In the genomic region with DNA sequence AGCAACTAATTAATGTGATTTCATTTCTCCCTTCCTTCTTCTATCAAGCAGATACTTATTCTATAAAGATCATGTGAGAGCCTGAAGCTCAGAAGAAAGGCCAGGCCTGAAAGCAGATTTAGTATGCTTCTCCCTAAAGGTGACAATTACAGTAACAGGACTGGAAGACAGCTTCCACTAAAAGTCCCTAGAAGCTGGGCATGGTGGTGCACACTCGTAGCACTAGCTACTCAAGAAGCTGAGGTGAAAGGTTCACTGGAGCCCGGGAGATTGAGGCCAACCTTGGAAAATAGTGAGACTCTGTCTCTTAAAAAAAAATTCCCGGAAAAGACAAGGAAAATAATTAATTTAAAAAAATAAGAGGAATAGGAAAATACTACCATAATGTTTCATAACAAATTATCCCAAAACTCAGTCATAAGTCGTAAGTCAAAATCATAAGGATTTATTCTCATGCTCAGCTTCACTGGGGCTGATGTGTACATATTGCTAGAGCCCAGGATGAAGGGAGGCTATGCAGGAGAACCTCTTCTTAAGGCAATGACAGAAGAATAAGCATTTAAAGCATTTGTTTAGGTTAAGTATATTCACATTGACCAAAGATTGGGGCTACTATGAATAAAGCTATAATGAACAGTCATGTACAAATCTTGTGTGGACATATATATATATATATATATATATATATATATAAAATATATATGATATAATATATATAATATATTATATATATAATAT, we compare ENCODE assay signal across 18 cellular contexts.
"Had no signal": no experiment of that assay in that cellular context is flagged by ENCODE, and none has a peak within 500 bp of the region (broad histone marks: within the 10 kb centered on the region; RNA-seq: fewer than 3 reads in every experiment).

No MANE protein-coding gene starts in this region.

- DNase-seq: activated CD4-positive, CD25-positive, alpha-beta regulatory T cell treated with anti-CD3 and anti-CD28 coated beads, Interleukin-2, amount 50 U/mL, for 72 hours; activated naive CD8-positive, alpha-beta T cell treated with anti-CD3 and anti-CD28 coated beads, Interleukin-2, amount 50 U/mL, for 24 hours; activated T-cell treated with anti-CD3 and anti-CD28 coated beads for 4 hours; anterior cingulate cortex; caudate nucleus; effector memory CD8-positive, alpha-beta T cell; esophagus squamous epithelium; left cardiac atrium; lower lobe of right lung; sigmoid colon; stimulated activated CD4-positive, alpha-beta T cell treated with anti-CD3 and anti-CD28 coated beads, Interleukin-4, amount 100 ng/mL, for 24 hours; T-helper 17 cell; upper lobe of right lung had no signal

- H3K27ac ChIP-seq: esophagus squamous epithelium, lower lobe of right lung, sigmoid colon, upper lobe of right lung, VCaP had no signal

- H3K9me3 Mint-ChIP-seq: activated T-helper 1 cell treated with anti-CD3 and anti-CD28 coated beads, Interleukin-12 subunit alpha, Interleukin-12 subunit beta, Interleukin-2, Interleukin-4 antibody, amounts not matched to agents 30 ng/mL and 10 ng/mL and 1 ng/mL, durations not matched to agents 14 hours and 24 hours and 36 hours had no signal

- H3K4me3 ChIP-seq: esophagus squamous epithelium, lower lobe of right lung, sigmoid colon, upper lobe of right lung had no signal

- H3K27me3 ChIP-seq: esophagus squamous epithelium, sigmoid colon, upper lobe of right lung had no signal

- H3K36me3 ChIP-seq: esophagus squamous epithelium, lower lobe of right lung, sigmoid colon, upper lobe of right lung had no signal

- H3K4me1 Mint-ChIP-seq: activated naive CD8-positive, alpha-beta T cell treated with anti-CD3 and anti-CD28 coated beads, Interleukin-2, amount 50 U/mL, for 24 hours; brain; nephron; stimulated activated memory B cell treated with anti-CD40 and anti-IgM and Interleukin-4, amounts not matched to agents 10 μg/mL and 1 μg/mL and 100 μg/mL, for 72 hours had no signal

- H3K27me3 Mint-ChIP-seq: activated naive CD8-positive, alpha-beta T cell treated with anti-CD3 and anti-CD28 coated beads, Interleukin-2, amount 50 U/mL, for 24 hours; effector memory CD8-positive, alpha-beta T cell; stimulated activated memory B cell treated with anti-CD40 and anti-IgM and Interleukin-4, amounts not matched to agents 10 μg/mL and 1 μg/mL and 100 μg/mL, for 72 hours; T-helper 17 cell had no signal

- H3K4me1 ChIP-seq: esophagus squamous epithelium, lower lobe of right lung, sigmoid colon, upper lobe of right lung had no signal

- H3K4me3 Mint-ChIP-seq: activated naive CD8-positive, alpha-beta T cell treated with anti-CD3 and anti-CD28 coated beads, Interleukin-2, amount 50 U/mL, for 24 hours; activated T-helper 1 cell treated with anti-CD3 and anti-CD28 coated beads, Interleukin-12 subunit alpha, Interleukin-12 subunit beta, Interleukin-2, Interleukin-4 antibody, amounts not matched to agents 30 ng/mL and 10 ng/mL and 1 ng/mL, durations not matched to agents 14 hours and 24 hours and 36 hours; brain; effector memory CD8-positive, alpha-beta T cell; nephron; stimulated activated memory B cell treated with anti-CD40 and anti-IgM and Interleukin-4, amounts not matched to agents 10 μg/mL and 1 μg/mL and 100 μg/mL, for 72 hours; T-helper 17 cell had no signal

- H3K27ac Mint-ChIP-seq: activated naive CD8-positive, alpha-beta T cell treated with anti-CD3 and anti-CD28 coated beads, Interleukin-2, amount 50 U/mL, for 24 hours; activated T-helper 1 cell treated with anti-CD3 and anti-CD28 coated beads, Interleukin-12 subunit alpha, Interleukin-12 subunit beta, Interleukin-2, Interleukin-4 antibody, amounts not matched to agents 30 ng/mL and 10 ng/mL and 1 ng/mL, durations not matched to agents 14 hours and 24 hours and 36 hours; brain; effector memory CD8-positive, alpha-beta T cell; nephron; stimulated activated memory B cell treated with anti-CD40 and anti-IgM and Interleukin-4, amounts not matched to agents 10 μg/mL and 1 μg/mL and 100 μg/mL, for 72 hours; T-helper 17 cell had no signal

- ATAC-seq: activated naive CD8-positive, alpha-beta T cell treated with anti-CD3 and anti-CD28 coated beads, Interleukin-2, amount 50 U/mL, for 24 hours; effector memory CD8-positive, alpha-beta T cell; left cardiac atrium; lower lobe of right lung; stimulated activated memory B cell treated with anti-CD40 and anti-IgM and Interleukin-4, amounts not matched to agents 10 μg/mL and 1 μg/mL and 100 μg/mL, for 72 hours; T-helper 17 cell; upper lobe of right lung had no signal

- H3K36me3 Mint-ChIP-seq: brain; stimulated activated memory B cell treated with anti-CD40 and anti-IgM and Interleukin-4, amounts not matched to agents 10 μg/mL and 1 μg/mL and 100 μg/mL, for 72 hours had no signal
